Comparison of ENCODE assay signal across 8 cellular contexts in the genomic region with DNA sequence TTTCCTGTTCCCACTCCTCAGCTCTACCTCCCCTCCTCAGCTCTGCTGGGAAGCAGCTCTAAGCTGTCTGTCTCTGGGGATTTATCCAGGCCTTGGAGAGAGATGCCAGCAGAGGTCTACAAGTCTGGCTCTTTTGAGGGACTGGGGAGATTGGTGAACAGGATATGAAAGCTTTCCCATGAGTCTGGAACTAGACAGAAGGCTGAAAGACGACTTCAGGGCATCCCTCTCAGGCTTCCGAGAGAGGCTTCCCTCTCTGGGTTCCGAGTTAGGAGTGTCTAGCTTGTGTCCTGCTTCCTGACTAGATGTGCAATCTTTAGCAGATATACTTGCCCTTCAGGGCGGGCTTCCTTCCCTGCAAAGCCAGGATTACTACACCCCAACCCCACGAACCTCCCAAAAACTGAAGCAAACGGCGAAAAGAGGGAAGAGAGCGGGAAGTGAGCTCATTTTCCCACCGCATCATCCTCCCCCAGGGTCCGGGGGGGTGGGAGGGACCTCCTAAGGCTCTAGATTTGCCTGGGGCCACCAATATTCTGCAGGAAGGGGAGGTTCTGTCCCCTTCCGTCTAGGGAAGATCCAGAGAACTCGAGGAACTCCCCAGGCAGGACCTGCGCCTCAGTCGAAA. TPM values are rescaled to one million over a fixed set of nuclear protein-coding genes. Genes with fewer than 3 reads are reported as not detected.
DNase-seq lines count a peak whose midpoint lies in the region; ATAC-seq and TF ChIP-seq lines count a peak whose summit lies in the region.

No MANE protein-coding gene starts in this region.

- WGBS in right lobe of liver (ENCODE audit: insufficient coverage, low coverage, low lambda C conversion rate, missing lambda C conversion rate) = 1% methylated on average over 13 of the region's 14 CpGs

- TF ChIP-seq POLR2A in Peyer's patch (IDR thresholded peaks at IDR 0.05) (no peak), right lobe of liver (IDR thresholded peaks at IDR 0.05) (no peak)

- peak; percentile 13 for ATAC-seq in HG02588 (IDR thresholded peaks at IDR 0.05; ENCODE audit: unreplicated experiment)
- ATAC-seq in right lobe of liver = peak; percentile 42 to 54 (median 50)

- H3K27me3 ChIP-seq in Peyer's patch (no peaks in the 10 kb centered on the region), colonic mucosa (no peaks in the 10 kb centered on the region), right lobe of liver (no peaks in the 10 kb centered on the region)

- H3K4me1 ChIP-seq in Peyer's patch (peaks cover 0 to 20% (median 10%) of the 10 kb centered on the region in 4 donors), colonic mucosa (no peaks in the 10 kb centered on the region), right lobe of liver (peaks cover 0 to 20% (median 3%) of the 10 kb centered on the region in 4 donors)

- H3K27ac ChIP-seq in Peyer's patch (peak overlapping the region; percentile 85 to 93 (median 86)), colonic mucosa (peak overlapping the region; percentile 83), right lobe of liver (peak overlapping the region; percentile 77 to 92 (median 84))

- intact Hi-C loops in colonic mucosa (cut with DNase I) = no loop called here
- intact Hi-C loops in right lobe of liver (cut with DNase I) = no loop called here

- H3K9me3 ChIP-seq in Peyer's patch = no peaks in the 10 kb centered on the region
- no peaks in the 10 kb centered on the region for H3K9me3 ChIP-seq in colonic mucosa
- no peaks in the 10 kb centered on the region for H3K9me3 ChIP-seq in right lobe of liver

- H3K4me3 ChIP-seq in Peyer's patch (peak overlapping the region; percentile 70 to 97 (median 78)), colonic mucosa (peak overlapping the region; percentile 90), right lobe of liver (peak overlapping the region; percentile 84 to 90 (median 86))

- H3K36me3 ChIP-seq in Peyer's patch = no peaks in the 10 kb centered on the region
- H3K36me3 ChIP-seq in colonic mucosa = no peaks in the 10 kb centered on the region
- H3K36me3 ChIP-seq in right lobe of liver = no peaks in the 10 kb centered on the region

- TF ChIP-seq CTCF in Peyer's patch (IDR thresholded peaks at IDR 0.05) = no peak
- TF ChIP-seq CTCF in colonic mucosa (IDR thresholded peaks at IDR 0.05) = no peak
- TF ChIP-seq CTCF in right lobe of liver (IDR thresholded peaks at IDR 0.05) = no peak

- H3K9ac ChIP-seq in colonic mucosa (ENCODE audit: low read depth in 2 of 2, low read length in 2 of 2) = peak overlapping the region; percentile 87 to 98

- DNase-seq in NCI-H748 (lab: John Stamatoyannopoulos, UW; ENCODE audit: unreplicated experiment) (peak; percentile 5), NCI-H748 treated with DMSO at 0.1 percent for 48 hours (lab: John Stamatoyannopoulos, UW) (no peak), Peyer's patch (peak in 2 of 3 donors; percentile 57 to 61), colonic mucosa (peak; percentile 43), right lobe of liver (peak in 2 of 3 donors; percentile 37 to 49), superior temporal gyrus (ENCODE audit: extremely low spot score) (peak; percentile 33), NK-92 (lab: John Stamatoyannopoulos, UW; ENCODE audit: unreplicated experiment) (no peak)

RNA-seq across cellular contexts. Expression of gene TMEM35B, which starts 0.6 kb away (rescaled TPM):
- total RNA-seq in Peyer's patch = 10 to 100 TPM in 3 of 4 donors, 1 to 10 TPM in 1; 7.4 to 22.8 (median 14.7) TPM
- total RNA-seq in colonic mucosa = 10 to 100 TPM; 14.6 to 19.3 TPM
- total RNA-seq in right lobe of liver = 10 to 100 TPM; 12.6 to 22.1 (median 16.2) TPM

RNA-seq across cellular contexts. Expression of gene ZMYM6, which starts 47.2 kb away (rescaled TPM):
- total RNA-seq in Peyer's patch (10 to 100 TPM; 23.1 to 36.9 (median 31.1) TPM), colonic mucosa (10 to 100 TPM; 14.8 to 16.1 TPM), right lobe of liver (1 to 10 TPM; 4.6 to 8.0 (median 6.7) TPM)

RNA-seq across cellular contexts. Expression of gene DLGAP3, which starts 55.1 kb away (rescaled TPM):
- total RNA-seq in Peyer's patch (under 1 TPM in 2 of 4 donors, not detected in 2; 0.53 to 0.83 TPM), colonic mucosa (under 1 TPM; 0.27 to 0.54 TPM), right lobe of liver (under 1 TPM in 2 of 6 experiments, not detected in 4; 0.07 to 0.13 TPM)

Comparison
In these comparisons a context has a peak if more than half of its experiments do, and no peak if none do; other contexts are left out.
1. DNase-seq: peak in NCI-H748 (single experiment), Peyer's patch (2 of 3), colonic mucosa (single experiment), right lobe of liver (2 of 3) and superior temporal gyrus (single experiment); none in NCI-H748 treated with DMSO at 0.1 percent for 48 hours (single experiment) and NK-92 (single experiment).
2. Peak in every context shown above with its lines, with median percentiles within 50 percentile points of each other: H3K27ac ChIP-seq and H3K4me3 ChIP-seq.